ENCODE assay signal across 1 cellular context in the genomic region with DNA sequence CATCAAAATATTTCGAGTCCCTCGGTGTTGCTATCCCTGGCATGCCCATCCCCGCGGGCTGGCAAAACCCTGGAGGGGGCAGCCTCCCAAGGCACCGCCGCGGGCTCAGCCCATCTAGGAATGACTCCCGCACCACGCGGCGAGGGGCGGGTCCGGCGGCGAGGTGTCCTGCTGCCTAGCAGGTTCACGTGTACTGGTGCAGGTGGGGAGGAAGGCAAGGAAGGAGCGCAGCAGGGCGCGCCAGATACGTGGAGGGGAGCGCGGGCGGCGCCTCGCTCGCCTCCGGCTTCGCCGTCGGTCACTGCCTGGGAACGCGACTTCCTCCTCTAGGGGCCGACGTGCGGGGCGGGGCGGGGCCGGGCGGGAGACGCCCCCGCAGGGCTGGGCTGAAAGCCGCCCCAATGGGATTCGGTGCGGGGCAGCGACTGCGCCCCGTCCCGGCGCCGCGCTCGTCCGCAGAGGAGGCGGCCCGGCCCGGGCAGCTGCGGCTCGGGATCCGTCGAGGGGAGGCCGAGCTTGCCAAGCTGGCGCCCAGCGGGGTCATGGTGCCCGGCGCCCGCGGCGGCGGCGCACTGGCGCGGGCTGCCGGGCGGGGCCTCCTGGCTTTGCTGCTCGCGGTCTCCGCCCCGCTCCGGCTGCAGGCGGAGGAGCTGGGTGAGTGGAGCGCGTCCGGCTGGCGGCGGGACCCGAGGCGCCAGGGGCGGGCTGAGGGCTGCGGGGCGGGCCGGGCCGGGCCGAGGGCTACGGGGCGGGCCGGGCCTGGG.
A peak's percentile ranks its signal among the peaks of the same experiment; 100 is the strongest.
TF ChIP-seq lines count a peak whose summit lies in the region.

Gene DCBLD1, plus strand, starts transcription at position 435 of the 764 bp plus-strand sequence. Its CDS starts 108 bp downstream, at position 543.

TF ChIP-seq in HEK293, 187 proteins besides CTCF, POLR2A, EP300 and RAD21 (continued from another document and continues in another):
- no peak for TF ChIP-seq AEBP2 (tag by site-specific recombination; IDR thresholded peaks at IDR 0.05; ENCODE audit: borderline replicate concordance)
- TF ChIP-seq ZBTB21 (tag by site-specific recombination; IDR thresholded peaks at IDR 0.05): no peak
- TF ChIP-seq, protein P1, sequence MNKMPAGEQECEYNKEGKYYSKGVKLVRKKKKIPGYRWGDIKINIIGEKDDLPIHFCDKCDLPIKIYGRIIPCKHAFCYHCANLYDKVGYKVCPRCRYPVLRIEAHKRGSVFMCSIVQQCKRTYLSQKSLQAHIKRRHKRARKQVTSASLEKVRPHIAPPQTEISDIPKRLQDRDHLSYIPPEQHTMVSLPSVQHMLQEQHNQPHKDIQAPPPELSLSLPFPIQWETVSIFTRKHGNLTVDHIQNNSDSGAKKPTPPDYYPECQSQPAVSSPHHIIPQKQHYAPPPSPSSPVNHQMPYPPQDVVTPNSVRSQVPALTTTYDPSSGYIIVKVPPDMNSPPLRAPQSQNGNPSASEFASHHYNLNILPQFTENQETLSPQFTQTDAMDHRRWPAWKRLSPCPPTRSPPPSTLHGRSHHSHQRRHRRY (tag by site-specific recombination; IDR thresholded peaks at IDR 0.05): no peak
- TF ChIP-seq SETDB1 (IDR thresholded peaks at IDR 0.05; ENCODE audit: insufficient read length, low read length): no peak
- TF ChIP-seq ZNF341 (tag by site-specific recombination; IDR thresholded peaks at IDR 0.05; ENCODE audit: low read depth): no peak
- TF ChIP-seq ZNF354C (tag by site-specific recombination; IDR thresholded peaks at IDR 0.05; ENCODE audit: borderline replicate concordance, low read depth): no peak
- TF ChIP-seq ZNF843 (tag by site-specific recombination; IDR thresholded peaks at IDR 0.05): no peak
- TF ChIP-seq ZNF571 (tag by site-specific recombination; IDR thresholded peaks at IDR 0.05): no peak
- TF ChIP-seq, protein P2, sequence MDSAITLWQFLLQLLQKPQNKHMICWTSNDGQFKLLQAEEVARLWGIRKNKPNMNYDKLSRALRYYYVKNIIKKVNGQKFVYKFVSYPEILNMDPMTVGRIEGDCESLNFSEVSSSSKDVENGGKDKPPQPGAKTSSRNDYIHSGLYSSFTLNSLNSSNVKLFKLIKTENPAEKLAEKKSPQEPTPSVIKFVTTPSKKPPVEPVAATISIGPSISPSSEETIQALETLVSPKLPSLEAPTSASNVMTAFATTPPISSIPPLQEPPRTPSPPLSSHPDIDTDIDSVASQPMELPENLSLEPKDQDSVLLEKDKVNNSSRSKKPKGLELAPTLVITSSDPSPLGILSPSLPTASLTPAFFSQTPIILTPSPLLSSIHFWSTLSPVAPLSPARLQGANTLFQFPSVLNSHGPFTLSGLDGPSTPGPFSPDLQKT (IDR thresholded peaks at IDR 0.05; ENCODE audit: borderline replicate concordance, low read depth, low read length): no peak
- TF ChIP-seq IKZF3 (tag by site-specific recombination; IDR thresholded peaks at IDR 0.05): peak; percentile 40; the same call in 1 of the 2 replicates
- no peak for TF ChIP-seq ZNF664 (tag by site-specific recombination; IDR thresholded peaks at IDR 0.05)
- no peak for TF ChIP-seq ZNF658 (tag by site-specific recombination; IDR thresholded peaks at IDR 0.05)
- TF ChIP-seq ZNF146 (tag by site-specific recombination; IDR thresholded peaks at IDR 0.05): no peak
- no peak for TF ChIP-seq SALL2 (tag by site-specific recombination; IDR thresholded peaks at IDR 0.05; ENCODE audit: borderline replicate concordance)
- no peak for TF ChIP-seq ZNF621 (tag by site-specific recombination; IDR thresholded peaks at IDR 0.05)
- peak; percentile 84; the same call in 1 of the 2 replicates for TF ChIP-seq ZNF777 (tag by site-specific recombination; IDR thresholded peaks at IDR 0.05; ENCODE audit: borderline replicate concordance)
- no peak for TF ChIP-seq ZNF274 (IDR thresholded peaks at IDR 0.05; ENCODE audit: low read length)
- TF ChIP-seq ZNF274 (tag by site-specific recombination; IDR thresholded peaks at IDR 0.05; ENCODE audit: borderline replicate concordance): no peak
- no peak for TF ChIP-seq ZNF157 (tag by site-specific recombination; IDR thresholded peaks at IDR 0.05)
- peak; percentile 75 for TF ChIP-seq GLIS2 (tag by site-specific recombination; IDR thresholded peaks at IDR 0.05)
- no peak for TF ChIP-seq ZNF510 (tag by site-specific recombination; IDR thresholded peaks at IDR 0.05; ENCODE audit: insufficient replicate concordance)
- TF ChIP-seq ZNF626 (tag by site-specific recombination; IDR thresholded peaks at IDR 0.05): peak; percentile 20; the same call in 1 of the 2 replicates
- no peak for TF ChIP-seq MZF1 (tag by site-specific recombination; IDR thresholded peaks at IDR 0.05; ENCODE audit: borderline replicate concordance)
- peak; percentile 47; the same call in 1 of the 2 replicates for TF ChIP-seq ZNF449 (tag by site-specific recombination; IDR thresholded peaks at IDR 0.05)
- TF ChIP-seq ZNF169 (tag by site-specific recombination; IDR thresholded peaks at IDR 0.05): no peak
- no peak for TF ChIP-seq ZNF660 (tag by site-specific recombination; IDR thresholded peaks at IDR 0.05)
- TF ChIP-seq ZNF580 (tag by site-specific recombination; IDR thresholded peaks at IDR 0.05): no peak
- TF ChIP-seq ZNF830 (tag by site-specific recombination; IDR thresholded peaks at IDR 0.05; ENCODE audit: low read depth): no peak
- TF ChIP-seq ZNF529 (tag by site-specific recombination; IDR thresholded peaks at IDR 0.05; ENCODE audit: insufficient replicate concordance): no peak
- TF ChIP-seq ZNF701 (tag by site-specific recombination; IDR thresholded peaks at IDR 0.05): no peak
- TF ChIP-seq ZNF133 (tag by site-specific recombination; IDR thresholded peaks at IDR 0.05): no peak
- TF ChIP-seq GLI4 (tag by site-specific recombination; IDR thresholded peaks at IDR 0.05): no peak
- no peak for TF ChIP-seq YY1 (tag by site-specific recombination; IDR thresholded peaks at IDR 0.05)
- no peak for TF ChIP-seq ZNF266 (tag by site-specific recombination; IDR thresholded peaks at IDR 0.05; ENCODE audit: low read depth)
- TF ChIP-seq ZNF366 (tag by site-specific recombination; conservative IDR thresholded peaks at IDR 0.05): peak; percentile 61; the same call in 1 of the 2 replicates
- TF ChIP-seq, protein P3, sequence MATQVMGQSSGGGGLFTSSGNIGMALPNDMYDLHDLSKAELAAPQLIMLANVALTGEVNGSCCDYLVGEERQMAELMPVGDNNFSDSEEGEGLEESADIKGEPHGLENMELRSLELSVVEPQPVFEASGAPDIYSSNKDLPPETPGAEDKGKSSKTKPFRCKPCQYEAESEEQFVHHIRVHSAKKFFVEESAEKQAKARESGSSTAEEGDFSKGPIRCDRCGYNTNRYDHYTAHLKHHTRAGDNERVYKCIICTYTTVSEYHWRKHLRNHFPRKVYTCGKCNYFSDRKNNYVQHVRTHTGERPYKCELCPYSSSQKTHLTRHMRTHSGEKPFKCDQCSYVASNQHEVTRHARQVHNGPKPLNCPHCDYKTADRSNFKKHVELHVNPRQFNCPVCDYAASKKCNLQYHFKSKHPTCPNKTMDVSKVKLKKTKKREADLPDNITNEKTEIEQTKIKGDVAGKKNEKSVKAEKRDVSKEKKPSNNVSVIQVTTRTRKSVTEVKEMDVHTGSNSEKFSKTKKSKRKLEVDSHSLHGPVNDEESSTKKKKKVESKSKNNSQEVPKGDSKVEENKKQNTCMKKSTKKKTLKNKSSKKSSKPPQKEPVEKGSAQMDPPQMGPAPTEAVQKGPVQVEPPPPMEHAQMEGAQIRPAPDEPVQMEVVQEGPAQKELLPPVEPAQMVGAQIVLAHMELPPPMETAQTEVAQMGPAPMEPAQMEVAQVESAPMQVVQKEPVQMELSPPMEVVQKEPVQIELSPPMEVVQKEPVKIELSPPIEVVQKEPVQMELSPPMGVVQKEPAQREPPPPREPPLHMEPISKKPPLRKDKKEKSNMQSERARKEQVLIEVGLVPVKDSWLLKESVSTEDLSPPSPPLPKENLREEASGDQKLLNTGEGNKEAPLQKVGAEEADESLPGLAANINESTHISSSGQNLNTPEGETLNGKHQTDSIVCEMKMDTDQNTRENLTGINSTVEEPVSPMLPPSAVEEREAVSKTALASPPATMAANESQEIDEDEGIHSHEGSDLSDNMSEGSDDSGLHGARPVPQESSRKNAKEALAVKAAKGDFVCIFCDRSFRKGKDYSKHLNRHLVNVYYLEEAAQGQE (tag by site-specific recombination; IDR thresholded peaks at IDR 0.05): no peak
- TF ChIP-seq ZNF76 (tag by site-specific recombination; IDR thresholded peaks at IDR 0.05; ENCODE audit: borderline replicate concordance, low read depth): 0 out of 2 replicates have a peak, but pooled peaks have one; percentile 28
- TF ChIP-seq BCL11A (tag by site-specific recombination; IDR thresholded peaks at IDR 0.05; ENCODE audit: low read depth): no peak
- peak; percentile 64; the same call in 1 of the 2 replicates for TF ChIP-seq KLF16 (tag by site-specific recombination; IDR thresholded peaks at IDR 0.05)
- TF ChIP-seq ZNF16 (tag by site-specific recombination; IDR thresholded peaks at IDR 0.05; ENCODE audit: low read depth): no peak
- no peak for TF ChIP-seq ZNF585B (tag by site-specific recombination; IDR thresholded peaks at IDR 0.05)
- TF ChIP-seq ZNF112 (tag by site-specific recombination; IDR thresholded peaks at IDR 0.05): no peak
- no peak for TF ChIP-seq ZNF121 (tag by site-specific recombination; IDR thresholded peaks at IDR 0.05)
- no peak for TF ChIP-seq ZNF473 (tag by site-specific recombination; IDR thresholded peaks at IDR 0.05)
- TF ChIP-seq ZNF148 (tag by site-specific recombination; IDR thresholded peaks at IDR 0.05; ENCODE audit: borderline replicate concordance): no peak
- TF ChIP-seq ZNF747 (tag by site-specific recombination; IDR thresholded peaks at IDR 0.05): no peak
- no peak for TF ChIP-seq KLF10 (tag by site-specific recombination; IDR thresholded peaks at IDR 0.05)
- no peak for TF ChIP-seq RBAK (tag by site-specific recombination; IDR thresholded peaks at IDR 0.05)
- no peak for TF ChIP-seq ZNF211 (tag by site-specific recombination; IDR thresholded peaks at IDR 0.05; ENCODE audit: low read depth)
- no peak for TF ChIP-seq GFI1B (tag by site-specific recombination; IDR thresholded peaks at IDR 0.05)
- TF ChIP-seq ZBTB11 (tag by site-specific recombination; conservative IDR thresholded peaks at IDR 0.05; ENCODE audit: low read depth): no peak
- no peak for TF ChIP-seq ZFP69B (tag by site-specific recombination; IDR thresholded peaks at IDR 0.05)
